Comparison of ENCODE assay signal across 14 cellular contexts in the genomic region with DNA sequence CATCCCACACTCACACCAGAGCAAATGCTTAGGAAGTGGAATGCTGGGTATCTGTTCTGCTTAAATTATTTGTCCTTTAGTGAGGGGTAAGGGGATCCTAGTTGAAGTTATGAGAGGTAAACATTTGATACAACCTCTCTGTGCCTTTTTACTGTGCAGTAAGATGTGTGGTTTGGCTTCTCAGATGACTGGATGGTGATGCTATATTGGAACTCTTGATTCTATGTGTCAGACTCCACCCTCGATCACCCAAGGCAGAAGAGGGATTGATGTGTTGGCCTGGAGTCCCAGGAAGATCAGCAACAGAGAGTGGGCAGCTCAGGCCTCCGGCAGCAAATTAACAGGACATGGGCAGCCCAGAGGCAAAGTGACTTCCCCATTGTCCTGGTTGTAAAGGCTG.
DNase-seq lines count a peak whose midpoint lies in the region; ATAC-seq, FAIRE-seq and TF ChIP-seq lines count a peak whose summit lies in the region.
"Had no signal": no experiment of that assay in that cellular context is flagged by ENCODE, and none has a peak within 500 bp of the region (broad histone marks: within the 10 kb centered on the region; RNA-seq: fewer than 3 reads in every experiment).

No MANE protein-coding gene starts in this region.

- no peak overlapping the region; the same call in 1 of the 2 replicates for H3K9ac ChIP-seq in OCI-LY1 (ENCODE audit: low read length)
- H3K9ac ChIP-seq: BLaER1 had no signal

- peak overlapping the region; percentile 13; the same call in 1 of the 2 replicates for H3K4me2 ChIP-seq in OCI-LY1 (ENCODE audit: low read length)
- H3K4me2 ChIP-seq: GM23338, PC-9 had no signal

- peaks cover 10% of the 10 kb centered on the region for H3K9me3 ChIP-seq in OCI-LY1 (ENCODE audit: low read length)

- H3K9me3 Mint-ChIP-seq in memory B cell: peaks cover 3% of the 10 kb centered on the region
- peaks cover 13 to 16% of the 10 kb centered on the region in 2 donors for H3K9me3 Mint-ChIP-seq in stimulated activated naive B cell treated with anti-CD40 and anti-IgM and Interleukin-4, amounts not matched to agents 10 μg/mL and 1 μg/mL and 100 μg/mL, for 72 hours

- peak overlapping the region; percentile 97 for H3K27ac ChIP-seq in OCI-LY1 (ENCODE audit: low read depth, low read length, poor library complexity, severe bottlenecking)
- H3K27ac ChIP-seq: PC-9 had no signal

- no peak for DNase-seq in GM12891 (ENCODE audit: insufficient read length, low spot score)
- no peak for DNase-seq in memory B cell (ENCODE audit: low spot score in 2 of 2)
- DNase-seq in stimulated activated naive B cell treated with anti-CD40 and anti-IgM and Interleukin-4, amounts not matched to agents 10 μg/mL and 1 μg/mL and 100 μg/mL, for 72 hours: no peak
- no peak for DNase-seq in G401 (ENCODE audit: low spot score)
- DNase-seq: KBM-7, NCI-H1092, NCI-H1694 treated with DMSO at 0.1 percent for 48 hours, NCI-H446, PC-9 had no signal

- no peaks in the 10 kb centered on the region for H3K27me3 Mint-ChIP-seq in memory B cell
- H3K27me3 Mint-ChIP-seq in stimulated activated naive B cell treated with anti-CD40 and anti-IgM and Interleukin-4, amounts not matched to agents 10 μg/mL and 1 μg/mL and 100 μg/mL, for 72 hours: no peaks in the 10 kb centered on the region

- ATAC-seq in memory B cell (ENCODE audit: low read depth) (no peak), SK-N-SH treated with all-trans-retinoic acid at 6 μM for 48 hours (no peak), GM19452 (IDR thresholded peaks at IDR 0.05; ENCODE audit: unreplicated experiment) (no peak)
- peak; percentile 42 to 58 for ATAC-seq in stimulated activated naive B cell treated with anti-CD40 and anti-IgM and Interleukin-4, amounts not matched to agents 10 μg/mL and 1 μg/mL and 100 μg/mL, for 72 hours (replicated peaks)
- ATAC-seq: GM23338 had no signal

- in situ Hi-C loops in G401 (cut with HindIII; ENCODE audit: low sequenced_read_pairs): no loop called here

- no peaks in the 10 kb centered on the region for H4K20me1 ChIP-seq in OCI-LY1 (ENCODE audit: insufficient read depth, low read length)
- H4K20me1 ChIP-seq: BLaER1 had no signal

- peaks cover 9% of the 10 kb centered on the region for H3F3A ChIP-seq in OCI-LY1 (ENCODE audit: insufficient read depth, low read length)

- H3K36me3 ChIP-seq in OCI-LY1 (ENCODE audit: insufficient read depth, low read length): peaks cover 14% of the 10 kb centered on the region

- H3K27me3 ChIP-seq in OCI-LY1 (ENCODE audit: insufficient read depth, low read length): no peaks in the 10 kb centered on the region
- H3K27me3 ChIP-seq: BLaER1 had no signal

- H3K4me3 Mint-ChIP-seq in memory B cell: peak overlapping the region; percentile 50
- peak overlapping the region; percentile 19 to 41 for H3K4me3 Mint-ChIP-seq in stimulated activated naive B cell treated with anti-CD40 and anti-IgM and Interleukin-4, amounts not matched to agents 10 μg/mL and 1 μg/mL and 100 μg/mL, for 72 hours
- H3K4me3 Mint-ChIP-seq: GM23338 had no signal

- TF ChIP-seq CTCF in OCI-LY1 (IDR thresholded peaks at IDR 0.05; ENCODE audit: low read length): no peak

- peak overlapping the region; percentile 88 for H3K27ac Mint-ChIP-seq in memory B cell
- peak overlapping the region; percentile 87 for H3K27ac Mint-ChIP-seq in stimulated activated naive B cell treated with anti-CD40 and anti-IgM and Interleukin-4, amounts not matched to agents 10 μg/mL and 1 μg/mL and 100 μg/mL, for 72 hours
- H3K27ac Mint-ChIP-seq: GM23338 had no signal

- H3K36me3 Mint-ChIP-seq in memory B cell: peaks cover 30% of the 10 kb centered on the region
- peaks cover 50 to 68% of the 10 kb centered on the region in 2 donors for H3K36me3 Mint-ChIP-seq in stimulated activated naive B cell treated with anti-CD40 and anti-IgM and Interleukin-4, amounts not matched to agents 10 μg/mL and 1 μg/mL and 100 μg/mL, for 72 hours

- no peaks in the 10 kb centered on the region for H3K9me2 ChIP-seq in OCI-LY1 (ENCODE audit: low read depth, low read length)

- H3K79me2 ChIP-seq in OCI-LY1 (ENCODE audit: insufficient read depth, low read length): peaks cover 8% of the 10 kb centered on the region

- peaks cover 41% of the 10 kb centered on the region for H3K4me1 Mint-ChIP-seq in memory B cell
- peaks cover 44 to 79% of the 10 kb centered on the region in 2 donors for H3K4me1 Mint-ChIP-seq in stimulated activated naive B cell treated with anti-CD40 and anti-IgM and Interleukin-4, amounts not matched to agents 10 μg/mL and 1 μg/mL and 100 μg/mL, for 72 hours
- H3K4me1 Mint-ChIP-seq: GM23338 had no signal

- TF ChIP-seq POLR2A in GM12891 (IDR thresholded peaks at IDR 0.05; ENCODE audit: low read depth, low read length): no peak

- peaks cover 53% of the 10 kb centered on the region for H3K4me1 ChIP-seq in OCI-LY1 (ENCODE audit: insufficient read depth, low read length, severe bottlenecking)

- FAIRE-seq in GM12891 (lab: Jason Lieb, UNC): peak; percentile 76

- no peak overlapping the region for H3K4me3 ChIP-seq in OCI-LY1 (ENCODE audit: low read depth, low read length, poor library complexity, severe bottlenecking)
- H3K4me3 ChIP-seq: BLaER1, GM23338, PC-9 had no signal

- H2AFZ ChIP-seq in OCI-LY1 (ENCODE audit: low read length): no peak overlapping the region
- H2AFZ ChIP-seq: GM23338, PC-9 had no signal

TF ChIP-seq in GM12891, 5 proteins besides CTCF, POLR2A, EP300 and RAD21:
- TF ChIP-seq TAF1 (IDR thresholded peaks at IDR 0.05; ENCODE audit: low read depth, low read length) (no peak), PAX5 (IDR thresholded peaks at IDR 0.05; ENCODE audit: insufficient read depth, low read length, severe bottlenecking) (no peak), POU2F2 (IDR thresholded peaks at IDR 0.05; ENCODE audit: low read depth, low read length) (no peak), POLR2AphosphoS5 (IDR thresholded peaks at IDR 0.05; ENCODE audit: low read depth, low read length) (no peak)

TF ChIP-seq in SK-N-SH treated with all-trans-retinoic acid at 6 μM for 48 hours, 23 proteins besides CTCF, POLR2A, EP300 and RAD21 (continues in another document):
- TF ChIP-seq ZNF8 (CRISPR knock-in tag; IDR thresholded peaks at IDR 0.05): no peak
- TF ChIP-seq, protein P1, sequence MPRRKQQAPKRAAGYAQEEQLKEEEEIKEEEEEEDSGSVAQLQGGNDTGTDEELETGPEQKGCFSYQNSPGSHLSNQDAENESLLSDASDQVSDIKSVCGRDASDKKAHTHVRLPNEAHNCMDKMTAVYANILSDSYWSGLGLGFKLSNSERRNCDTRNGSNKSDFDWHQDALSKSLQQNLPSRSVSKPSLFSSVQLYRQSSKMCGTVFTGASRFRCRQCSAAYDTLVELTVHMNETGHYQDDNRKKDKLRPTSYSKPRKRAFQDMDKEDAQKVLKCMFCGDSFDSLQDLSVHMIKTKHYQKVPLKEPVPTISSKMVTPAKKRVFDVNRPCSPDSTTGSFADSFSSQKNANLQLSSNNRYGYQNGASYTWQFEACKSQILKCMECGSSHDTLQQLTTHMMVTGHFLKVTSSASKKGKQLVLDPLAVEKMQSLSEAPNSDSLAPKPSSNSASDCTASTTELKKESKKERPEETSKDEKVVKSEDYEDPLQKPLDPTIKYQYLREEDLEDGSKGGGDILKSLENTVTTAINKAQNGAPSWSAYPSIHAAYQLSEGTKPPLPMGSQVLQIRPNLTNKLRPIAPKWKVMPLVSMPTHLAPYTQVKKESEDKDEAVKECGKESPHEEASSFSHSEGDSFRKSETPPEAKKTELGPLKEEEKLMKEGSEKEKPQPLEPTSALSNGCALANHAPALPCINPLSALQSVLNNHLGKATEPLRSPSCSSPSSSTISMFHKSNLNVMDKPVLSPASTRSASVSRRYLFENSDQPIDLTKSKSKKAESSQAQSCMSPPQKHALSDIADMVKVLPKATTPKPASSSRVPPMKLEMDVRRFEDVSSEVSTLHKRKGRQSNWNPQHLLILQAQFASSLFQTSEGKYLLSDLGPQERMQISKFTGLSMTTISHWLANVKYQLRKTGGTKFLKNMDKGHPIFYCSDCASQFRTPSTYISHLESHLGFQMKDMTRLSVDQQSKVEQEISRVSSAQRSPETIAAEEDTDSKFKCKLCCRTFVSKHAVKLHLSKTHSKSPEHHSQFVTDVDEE (CRISPR knock-in tag; IDR thresholded peaks at IDR 0.05): no peak
- no peak for TF ChIP-seq ISL1 (CRISPR knock-in tag; IDR thresholded peaks at IDR 0.05)
- TF ChIP-seq, protein P2, sequence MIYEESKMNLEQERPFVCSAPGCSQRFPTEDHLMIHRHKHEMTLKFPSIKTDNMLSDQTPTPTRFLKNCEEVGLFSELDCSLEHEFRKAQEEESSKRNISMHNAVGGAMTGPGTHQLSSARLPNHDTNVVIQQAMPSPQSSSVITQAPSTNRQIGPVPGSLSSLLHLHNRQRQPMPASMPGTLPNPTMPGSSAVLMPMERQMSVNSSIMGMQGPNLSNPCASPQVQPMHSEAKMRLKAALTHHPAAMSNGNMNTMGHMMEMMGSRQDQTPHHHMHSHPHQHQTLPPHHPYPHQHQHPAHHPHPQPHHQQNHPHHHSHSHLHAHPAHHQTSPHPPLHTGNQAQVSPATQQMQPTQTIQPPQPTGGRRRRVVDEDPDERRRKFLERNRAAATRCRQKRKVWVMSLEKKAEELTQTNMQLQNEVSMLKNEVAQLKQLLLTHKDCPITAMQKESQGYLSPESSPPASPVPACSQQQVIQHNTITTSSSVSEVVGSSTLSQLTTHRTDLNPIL (CRISPR knock-in tag; IDR thresholded peaks at IDR 0.05; ENCODE audit: low read depth): no peak
- TF ChIP-seq ESRRG (CRISPR knock-in tag; IDR thresholded peaks at IDR 0.05): no peak
- TF ChIP-seq CSDC2 (CRISPR knock-in tag; IDR thresholded peaks at IDR 0.05): no peak
- no peak for TF ChIP-seq ZFP30 (CRISPR knock-in tag; IDR thresholded peaks at IDR 0.05)
- TF ChIP-seq, protein P3, sequence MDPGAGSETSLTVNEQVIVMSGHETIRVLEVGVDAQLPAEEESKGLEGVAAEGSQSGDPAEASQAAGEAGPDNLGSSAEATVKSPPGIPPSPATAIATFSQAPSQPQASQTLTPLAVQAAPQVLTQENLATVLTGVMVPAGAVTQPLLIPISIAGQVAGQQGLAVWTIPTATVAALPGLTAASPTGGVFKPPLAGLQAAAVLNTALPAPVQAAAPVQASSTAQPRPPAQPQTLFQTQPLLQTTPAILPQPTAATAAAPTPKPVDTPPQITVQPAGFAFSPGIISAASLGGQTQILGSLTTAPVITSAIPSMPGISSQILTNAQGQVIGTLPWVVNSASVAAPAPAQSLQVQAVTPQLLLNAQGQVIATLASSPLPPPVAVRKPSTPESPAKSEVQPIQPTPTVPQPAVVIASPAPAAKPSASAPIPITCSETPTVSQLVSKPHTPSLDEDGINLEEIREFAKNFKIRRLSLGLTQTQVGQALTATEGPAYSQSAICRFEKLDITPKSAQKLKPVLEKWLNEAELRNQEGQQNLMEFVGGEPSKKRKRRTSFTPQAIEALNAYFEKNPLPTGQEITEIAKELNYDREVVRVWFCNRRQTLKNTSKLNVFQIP (CRISPR knock-in tag; IDR thresholded peaks at IDR 0.05; ENCODE audit: borderline replicate concordance, low read depth): no peak
- no peak for TF ChIP-seq ZNF70 (CRISPR knock-in tag; IDR thresholded peaks at IDR 0.05)
- no peak for TF ChIP-seq SNAI2 (CRISPR knock-in tag; IDR thresholded peaks at IDR 0.05)

Comparison
In these comparisons a context has a peak if more than half of its experiments do, and no peak if none do; other contexts are left out.
1. ATAC-seq: peak in stimulated activated naive B cell treated with anti-CD40 and anti-IgM and Interleukin-4, amounts not matched to agents 10 μg/mL and 1 μg/mL and 100 μg/mL, for 72 hours (2 of 2); none in memory B cell (single experiment), SK-N-SH treated with all-trans-retinoic acid at 6 μM for 48 hours (single experiment) and GM19452 (single experiment).